8 cellular contexts compared by ENCODE assay signal in the genomic region with DNA sequence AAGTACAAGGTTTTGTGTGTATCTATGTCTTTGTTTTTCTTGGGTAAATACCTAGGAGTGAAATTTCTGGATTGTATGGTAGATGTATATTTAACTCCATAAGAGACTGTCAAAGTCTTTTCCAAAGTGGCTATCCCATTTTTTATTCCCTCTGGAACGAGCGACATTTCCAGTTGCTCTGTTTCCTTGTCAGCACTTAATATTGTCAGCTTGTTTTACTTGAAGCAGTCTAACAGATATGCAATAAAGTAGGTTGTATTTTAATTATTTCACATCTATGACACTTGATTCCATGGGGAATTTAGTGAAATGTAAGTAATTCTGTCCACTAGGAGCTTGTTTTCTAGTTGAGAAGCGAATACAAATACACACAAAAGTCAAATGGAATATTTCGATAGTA.
"Had no signal": no experiment of that assay in that cellular context is flagged by ENCODE, and none has a peak within 500 bp of the region (broad histone marks: within the 10 kb centered on the region; RNA-seq: fewer than 3 reads in every experiment).

No MANE protein-coding gene starts in this region.

- ATAC-seq: GM12878 had no signal

- FAIRE-seq: G401.6, GM12878, GM12891, GM12892, GM18507, GM19239 had no signal

- H3K4me3 ChIP-seq: GM12878 had no signal

- DNase-seq: GDM1, GF-D8 had no signal
